25 cellular contexts compared by ENCODE assay signal in the genomic region with DNA sequence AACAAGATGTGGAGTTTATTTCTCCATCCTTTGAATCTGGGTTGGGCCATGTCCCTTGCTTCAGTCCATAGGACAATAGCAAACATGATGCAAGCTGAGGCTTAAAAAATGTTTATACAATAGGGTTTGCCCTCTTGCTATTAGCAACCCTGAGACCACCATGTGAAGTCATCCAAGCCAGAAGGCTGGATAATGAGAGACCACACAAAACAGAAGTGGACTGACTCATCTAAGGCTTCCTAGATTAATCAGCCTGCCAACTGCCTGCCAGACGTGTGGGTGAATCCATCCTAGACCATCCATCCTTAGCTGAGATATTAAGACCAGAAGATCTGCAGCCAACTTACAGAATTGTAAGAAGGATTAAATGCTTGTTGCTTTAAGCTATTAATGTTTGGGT. TPM values are rescaled to one million over a fixed set of nuclear protein-coding genes. Genes with fewer than 3 reads are reported as not detected.
DNase-seq lines count a peak whose midpoint lies in the region; ATAC-seq and TF ChIP-seq lines count a peak whose summit lies in the region.
"Had no signal": no experiment of that assay in that cellular context is flagged by ENCODE, and none has a peak within 500 bp of the region (broad histone marks: within the 10 kb centered on the region; RNA-seq: fewer than 3 reads in every experiment).

No MANE protein-coding gene starts in this region.

- no peaks in the 10 kb centered on the region for H3K4me1 Mint-ChIP-seq in activated CD4-positive, alpha-beta T cell treated with anti-CD3 and anti-CD28 coated beads for 36 hours
- H3K4me1 Mint-ChIP-seq: naive B cell had no signal

- H3K4me3 Mint-ChIP-seq in activated CD4-positive, alpha-beta T cell treated with anti-CD3 and anti-CD28 coated beads for 36 hours: no peak overlapping the region
- H3K4me3 Mint-ChIP-seq: CD4-positive, alpha-beta T cell; naive B cell had no signal

- H3K4me3 ChIP-seq in GM12865 (ENCODE audit: low read depth, low read length): no peak overlapping the region
- H3K4me3 ChIP-seq: adrenal gland, stomach, tibial artery had no signal

- peaks cover 9% of the 10 kb centered on the region for H3K9me3 Mint-ChIP-seq in activated CD4-positive, alpha-beta T cell treated with anti-CD3 and anti-CD28 coated beads for 36 hours (ENCODE audit: low read depth)

- TF ChIP-seq CTCF in GM12865 (IDR thresholded peaks at IDR 0.05; ENCODE audit: insufficient read depth, low read depth, low read length, missing control alignments): no peak

- H3K36me3 Mint-ChIP-seq in activated CD4-positive, alpha-beta T cell treated with anti-CD3 and anti-CD28 coated beads for 36 hours (ENCODE audit: low read depth): peaks cover 5% of the 10 kb centered on the region

- POLR2A ChIA-PET in activated CD4-positive, alpha-beta T cell treated with anti-CD3 and anti-CD28 coated beads for 36 hours (lab: Charles Lee): interaction anchor here (0.6 kb wide), 1 partner anchor 13 kb away, joined by 3 read pairs; no protein-coding TSS in a partner anchor

- H3K27ac Mint-ChIP-seq in activated CD4-positive, alpha-beta T cell treated with anti-CD3 and anti-CD28 coated beads for 36 hours: no peak overlapping the region
- H3K27ac Mint-ChIP-seq: CD4-positive, alpha-beta T cell; naive B cell had no signal

- peak; percentile 78 for ATAC-seq in activated CD4-positive, alpha-beta T cell treated with anti-CD3 and anti-CD28 coated beads for 36 hours
- no peak for ATAC-seq in left cardiac atrium
- ATAC-seq: left lobe of liver had no signal

- CTCF ChIA-PET in activated CD4-positive, alpha-beta T cell treated with anti-CD3 and anti-CD28 coated beads for 36 hours (lab: Charles Lee): interaction anchor here (0.7 to 0.9 kb wide), 2 partner anchors 80 to 364 kb away, joined by 3 to 4 read pairs; no protein-coding TSS in a partner anchor

- no peaks in the 10 kb centered on the region for H3K27me3 Mint-ChIP-seq in activated CD4-positive, alpha-beta T cell treated with anti-CD3 and anti-CD28 coated beads for 36 hours

- DNase-seq in activated CD4-positive, alpha-beta T cell treated with anti-CD3 and anti-CD28 coated beads for 36 hours: peak; percentile 30
- DNase-seq in activated CD4-positive, alpha-beta T cell treated with anti-CD3 and anti-CD28 coated beads for 4 hours: no peak
- DNase-seq in GM12865 (ENCODE audit: low read depth): peak; percentile 28
- DNase-seq in LHCN-M2 (ENCODE audit: low read depth): peak; percentile 27
- DNase-seq in kidney tubule cell (ENCODE audit: low spot score): peak; percentile 4
- no peak for DNase-seq in C1 segment of cervical spinal cord (lab: John Stamatoyannopoulos, UW)
- no peak for DNase-seq in left cardiac atrium
- DNase-seq in NCI-H187 (lab: John Stamatoyannopoulos, UW): no peak
- DNase-seq: activated CD4-positive, CD25-positive, alpha-beta regulatory T cell treated with anti-CD3 and anti-CD28 coated beads, Interleukin-2, amount 50 U/mL, for 72 hours; activated gamma-delta T cell; adrenal gland; brain microvascular endothelial cell; CD4-positive, alpha-beta T cell; EL; mesendoderm; naive B cell; NCI-H1092; NCI-H2029; NCI-H2227 treated with DMSO at 0.1 percent for 48 hours; occipital lobe; RPMI8226; stimulated activated CD4-positive, alpha-beta T cell treated with anti-CD3 and anti-CD28 coated beads, Interleukin-4, amount 100 ng/mL, for 4 hours; stomach; tibial artery had no signal

- intact Hi-C loops in activated CD4-positive, alpha-beta T cell treated with anti-CD3 and anti-CD28 coated beads for 36 hours (cut with DNase I, micrococcal nuclease): loop anchor here in 1 of 2 experiments (2.0 kb wide), 1 partner anchor 66 kb away; no protein-coding TSS in a partner anchor
- intact Hi-C loops in left cardiac atrium (cut with DNase I): no loop called here

RNA-seq across cellular contexts. Expression of gene ISM1, which starts 38.1 kb away (rescaled TPM):
- under 1 TPM; 0.48 to 0.51 TPM for total RNA-seq in activated CD4-positive, alpha-beta T cell treated with anti-CD3 and anti-CD28 coated beads for 36 hours
- total RNA-seq in LHCN-M2 (2014; rRNA removed): 0.06 and 0.11 TPM in 2 replicates
- 0.04 TPM for polyA plus RNA-seq in LHCN-M2 (2012)
- total RNA-seq in left cardiac atrium: 1 to 10 TPM; 1.7 to 2.2 TPM

Comparison
In these comparisons a context has a peak if more than half of its experiments do, and no peak if none do; other contexts are left out.
1. DNase-seq: peak in activated CD4-positive, alpha-beta T cell treated with anti-CD3 and anti-CD28 coated beads for 36 hours (single experiment), GM12865 (single experiment), LHCN-M2 (single experiment) and kidney tubule cell (single experiment); none in activated CD4-positive, alpha-beta T cell treated with anti-CD3 and anti-CD28 coated beads for 4 hours (0 of 2), C1 segment of cervical spinal cord (0 of 14), left cardiac atrium (single experiment) and NCI-H187 (0 of 2).